ENCODE assay signal across 8 cellular contexts in genomic region chr16:88205482-88205881, GRCh38.
DNase-seq lines count a peak whose midpoint lies in the region; FAIRE-seq and TF ChIP-seq lines count a peak whose summit lies in the region.
"Not testable (repeated sequence)": the region's sequence is repeated elsewhere in the genome, so short reads cannot be mapped to it uniquely, and the experiment has no call there.

No MANE protein-coding gene starts in this region.

- not testable (repeated sequence) for H3K36me3 Mint-ChIP-seq in nephron (ENCODE audit: low read depth)

- H3K9me3 Mint-ChIP-seq in nephron, result not testable (repeated sequence)

- FAIRE-seq in HTR-8/SVneo (lab: Jason Lieb, UNC), result peak; percentile 23

- H3K4me3 Mint-ChIP-seq in nephron, result not testable (repeated sequence)

- not testable (repeated sequence) for H3K27me3 Mint-ChIP-seq in nephron (ENCODE audit: low read depth)

- H3K36me3 ChIP-seq in testis (ENCODE audit: low read depth, missing control alignments), result not testable (repeated sequence)

- H3K4me1 Mint-ChIP-seq in nephron, result not testable (repeated sequence)

- not testable (repeated sequence) for H3K4me3 ChIP-seq in coronary artery, testis

- not testable (repeated sequence) for DNase-seq in HTR-8/SVneo (ENCODE audit: insufficient read length, low spot score)
- peak; percentile 10 for DNase-seq in activated CD8-positive, alpha-beta memory T cell treated with anti-CD3 and anti-CD28 coated beads, Interleukin-2, amount 50 U/mL, for 48 hours
- peak; percentile 38 for DNase-seq in coronary artery (ENCODE audit: low spot score)
- DNase-seq in islet precursor cell, result peak; percentile 26
- DNase-seq in posterior vena cava (ENCODE audit: low spot score), result peak; percentile 46
- DNase-seq in testis, result peak; percentile 9
- peak; percentile 17 for DNase-seq in ureter (ENCODE audit: low spot score)

- intact Hi-C loops in posterior vena cava (cut with DNase I); testis (cut with DNase I; ENCODE audit: low total_unique reads): not testable (repeated sequence)

- not testable (repeated sequence) for H3K4me1 ChIP-seq in testis

- not testable (repeated sequence) for H3K27me3 ChIP-seq in testis

- not testable (repeated sequence) for TF ChIP-seq POLR2A in testis (IDR thresholded peaks at IDR 0.05)

- H3K9me3 ChIP-seq in testis, result not testable (repeated sequence)

- peak overlapping the region in 2 of 3 experiments; percentile 42 to 57 for H3K27ac Mint-ChIP-seq in nephron

- not testable (repeated sequence) for TF ChIP-seq CTCF in coronary artery (IDR thresholded peaks at IDR 0.05); nephron (IDR thresholded peaks at IDR 0.05; ENCODE audit: unreplicated experiment in 3 of 3); testis (IDR thresholded peaks at IDR 0.05)

- WGBS in testis, 2 donors, result 90 to 93% methylated on average over 17 of the region's 17 CpGs

- not testable (repeated sequence) for H3K27ac ChIP-seq in coronary artery, testis
